ENCODE assay signal across 1 cellular context in genomic region chr10:61139230-61139928, GRCh38.
TF ChIP-seq lines count a peak whose summit lies in the region.

No MANE protein-coding gene starts in this region.

TF ChIP-seq in GM23338, 12 proteins besides CTCF, POLR2A, EP300 and RAD21:
- no peak for TF ChIP-seq NANOG (IDR thresholded peaks at IDR 0.05; ENCODE audit: borderline replicate concordance)
- no peak for TF ChIP-seq JUNB (IDR thresholded peaks at IDR 0.05; ENCODE audit: unreplicated experiment)
- no peak for TF ChIP-seq ZNF331 (CRISPR knock-in tag; IDR thresholded peaks at IDR 0.05; ENCODE audit: low read depth)
- TF ChIP-seq EZH2 (IDR thresholded peaks at IDR 0.05; ENCODE audit: low read depth, unreplicated experiment) = no peak
- TF ChIP-seq EZH2phosphoT487 (IDR thresholded peaks at IDR 0.05; ENCODE audit: unreplicated experiment) = no peak
- no peak for TF ChIP-seq CREB1 (CRISPR knock-in tag; IDR thresholded peaks at IDR 0.05; ENCODE audit: low read depth)
- no peak for TF ChIP-seq STAT1 (IDR thresholded peaks at IDR 0.05; ENCODE audit: unreplicated experiment)
- TF ChIP-seq REST (IDR thresholded peaks at IDR 0.05; ENCODE audit: unreplicated experiment) = no peak
- TF ChIP-seq ETS1 (IDR thresholded peaks at IDR 0.05) = no peak
- no peak for TF ChIP-seq ZNF462 (CRISPR knock-in tag; IDR thresholded peaks at IDR 0.05)
- TF ChIP-seq POLR2AphosphoS5 (IDR thresholded peaks at IDR 0.05; ENCODE audit: low read depth) = no peak
- TF ChIP-seq ZNF114 (CRISPR knock-in tag; IDR thresholded peaks at IDR 0.05) = no peak
